Comparison of ENCODE assay signal across 19 cellular contexts in the genomic region with DNA sequence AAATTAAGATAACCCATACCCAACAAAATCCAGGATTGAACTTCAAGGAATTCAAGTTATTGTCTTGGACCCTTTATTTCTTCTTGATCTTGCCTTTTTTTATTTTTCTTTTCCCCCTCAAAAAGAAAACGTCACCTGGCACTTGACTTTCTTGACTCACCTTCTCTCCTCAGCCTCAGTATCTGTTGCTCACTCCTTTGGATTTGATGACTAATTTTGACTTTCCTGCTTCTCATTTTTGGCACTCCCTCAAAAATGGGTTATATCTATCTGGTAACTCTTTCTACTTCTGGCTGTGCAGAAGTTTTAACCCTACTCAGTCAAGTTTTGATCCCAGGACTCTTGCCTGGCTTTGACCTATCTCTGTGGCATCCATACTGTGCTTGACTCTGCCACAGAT.
DNase-seq lines count a peak whose midpoint lies in the region; TF ChIP-seq lines count a peak whose summit lies in the region.
"Had no signal": no experiment of that assay in that cellular context is flagged by ENCODE, and none has a peak within 500 bp of the region (broad histone marks: within the 10 kb centered on the region; RNA-seq: fewer than 3 reads in every experiment).

No MANE protein-coding gene starts in this region.

- H3K4me1 ChIP-seq in ovary (ENCODE audit: insufficient read depth), result no peaks in the 10 kb centered on the region
- H3K4me1 ChIP-seq: adrenal gland, BE2C, SJCRH30 had no signal

- TF ChIP-seq EP300 in ovary (IDR thresholded peaks at IDR 0.05), result no peak

- H3K27ac ChIP-seq in brain microvascular endothelial cell, result no peak overlapping the region
- H3K27ac ChIP-seq in ovary, result no peak overlapping the region
- H3K27ac ChIP-seq: adrenal gland, coronary artery, SJCRH30 had no signal

- in situ Hi-C loops in brain microvascular endothelial cell (cut with HindIII; ENCODE audit: low pct_ligation_motif_present, low sequenced_read_pairs), result no loop called here

- peak; percentile 55 for DNase-seq in AG08396 (ENCODE audit: low spot score)
- DNase-seq in M059J (ENCODE audit: low read depth), result peak; percentile 89
- peak; percentile 53 for DNase-seq in brain microvascular endothelial cell
- peak; percentile 70 for DNase-seq in kidney glomerular epithelial cell (lab: John Stamatoyannopoulos, UW)
- DNase-seq in ovary, result no peak
- no peak for DNase-seq in NCI-H510A treated with DMSO at 0.1 percent for 48 hours (lab: John Stamatoyannopoulos, UW)
- DNase-seq in D341Med (ENCODE audit: low spot score), result no peak
- no peak for DNase-seq in ureter (ENCODE audit: low spot score)
- DNase-seq: activated T-cell treated with anti-CD3 and anti-CD28 coated beads, Interleukin-2, amount 50 U/mL, for 4 hours; adrenal gland; BE2C; DMS 273 treated with DMSO at 0.1 percent for 48 hours; GOT3; left ventricle myocardium superior; naive thymus-derived CD4-positive, alpha-beta T cell; NCI-H1105 treated with DMSO at 0.1 percent for 48 hours; NK-92 treated with Interleukin-12 subunit alpha and Interleukin-12 subunit beta, amount 100 ng/mL, for 24 hours; SJCRH30 had no signal

- no peak for TF ChIP-seq POLR2A in ovary (IDR thresholded peaks at IDR 0.05)

- H3K27me3 ChIP-seq in brain microvascular endothelial cell (replicated peaks) (no peaks in the 10 kb centered on the region), ovary (no peaks in the 10 kb centered on the region)
- H3K27me3 ChIP-seq: adrenal gland, BE2C, SJCRH30 had no signal

- intact Hi-C loops in ovary (cut with DNase I), result no loop called here

- WGBS in ovary, 3 donors, result 30 to 46% (median 34%) methylated on average over 1 of the region's 1 CpG

- no peak overlapping the region for H3K4me3 ChIP-seq in brain microvascular endothelial cell (ENCODE audit: low read depth, low read length)
- no peak overlapping the region for H3K4me3 ChIP-seq in ovary
- H3K4me3 ChIP-seq: adrenal gland, coronary artery, SJCRH30 had no signal

- TF ChIP-seq CTCF in brain microvascular endothelial cell (IDR thresholded peaks at IDR 0.05; ENCODE audit: low read depth, low read length, missing control alignments) (no peak), ovary (IDR thresholded peaks at IDR 0.05) (no peak)

- H3K9me3 ChIP-seq in ovary, result no peaks in the 10 kb centered on the region
- H3K9me3 ChIP-seq: adrenal gland, BE2C, SJCRH30 had no signal

- no peaks in the 10 kb centered on the region for H3K36me3 ChIP-seq in brain microvascular endothelial cell (replicated peaks)
- no peaks in the 10 kb centered on the region for H3K36me3 ChIP-seq in ovary
- H3K36me3 ChIP-seq: adrenal gland, BE2C, SJCRH30 had no signal

Comparison
In these comparisons a context has a peak if more than half of its experiments do, and no peak if none do; other contexts are left out.
1. DNase-seq: peak in AG08396 (single experiment), M059J (single experiment), brain microvascular endothelial cell (single experiment) and kidney glomerular epithelial cell (single experiment); none in ovary (0 of 5), NCI-H510A treated with DMSO at 0.1 percent for 48 hours (single experiment), D341Med (single experiment) and ureter (single experiment).